In genomic region chr9:3508078-3508431, GRCh38 we compare ENCODE assay signal across 9 cellular contexts. TPM values are rescaled to one million over a fixed set of nuclear protein-coding genes. Genes with fewer than 3 reads are reported as not detected.
DNase-seq lines count a peak whose midpoint lies in the region; ATAC-seq and TF ChIP-seq lines count a peak whose summit lies in the region.
"Had no signal": no experiment of that assay in that cellular context is flagged by ENCODE, and none has a peak within 500 bp of the region (broad histone marks: within the 10 kb centered on the region; RNA-seq: fewer than 3 reads in every experiment).

No MANE protein-coding gene starts in this region.

- CTCF ChIA-PET in Calu3 (lab: Charles Lee), result no interaction called here

- TF ChIP-seq CTCF in nephron progenitor cell (IDR thresholded peaks at IDR 0.05) (no peak), Calu3 (IDR thresholded peaks at IDR 0.05; ENCODE audit: unreplicated experiment) (no peak)

- H3K4me1 Mint-ChIP-seq in nephron progenitor cell (peaks cover 22% of the 10 kb centered on the region), Calu3 (ENCODE audit: low read depth, unreplicated experiment) (peaks cover 9% of the 10 kb centered on the region)

- H3K27ac Mint-ChIP-seq in nephron progenitor cell (peak overlapping the region; percentile 86), Calu3 (ENCODE audit: unreplicated experiment) (no peak overlapping the region)

- H3K36me3 Mint-ChIP-seq in nephron progenitor cell (ENCODE audit: low read depth) (peaks cover 10% of the 10 kb centered on the region), Calu3 (ENCODE audit: insufficient read depth, unreplicated experiment) (no peaks in the 10 kb centered on the region)

- H3K4me3 ChIP-seq in SK-N-MC, result no peak overlapping the region
- H3K4me3 ChIP-seq: SJSA1 had no signal

- peak overlapping the region; percentile 47 for H3K9ac ChIP-seq in SK-N-MC (ENCODE audit: insufficient read length)

- no TSS peak for BruUV-seq in Calu3 (replicated peaks; lab: Mats Ljungman, UMichigan)

- ATAC-seq in GM18867 (IDR thresholded peaks at IDR 0.05; ENCODE audit: unreplicated experiment) (peak; percentile 24), HG02798 (IDR thresholded peaks at IDR 0.05; ENCODE audit: poor library complexity, unreplicated experiment) (peak; percentile 22), GM21515 (IDR thresholded peaks at IDR 0.05; ENCODE audit: unreplicated experiment) (no peak), HG03520 (IDR thresholded peaks at IDR 0.05; ENCODE audit: unreplicated experiment) (no peak)

- intact Hi-C loops in Calu3 (cut with micrococcal nuclease; ENCODE audit: unreplicated experiment), result no loop called here

- H3K27ac ChIP-seq in SK-N-MC, result peak overlapping the region; percentile 66
- H3K27ac ChIP-seq: SJSA1 had no signal

- no peaks in the 10 kb centered on the region for H3K9me3 Mint-ChIP-seq in nephron progenitor cell
- H3K9me3 Mint-ChIP-seq in Calu3 (ENCODE audit: low read depth, unreplicated experiment), result no peaks in the 10 kb centered on the region

- no peak for DNase-seq in SK-N-MC (ENCODE audit: low read depth, low spot score)
- no peak for DNase-seq in nephron progenitor cell
- no peak for DNase-seq in Calu3
- no peak for DNase-seq in NCI-H345 treated with DMSO at 0.1 percent for 48 hours (lab: John Stamatoyannopoulos, UW; ENCODE audit: unreplicated experiment)

- H3K27me3 Mint-ChIP-seq in nephron progenitor cell (ENCODE audit: low read depth, poor library complexity), result no peaks in the 10 kb centered on the region
- H3K27me3 Mint-ChIP-seq in Calu3 (ENCODE audit: unreplicated experiment), result no peaks in the 10 kb centered on the region

- no peaks in the 10 kb centered on the region for H3K9me3 ChIP-seq in SK-N-MC (ENCODE audit: low read depth, low read length)
- H3K9me3 ChIP-seq: SJSA1 had no signal

- H3K4me3 Mint-ChIP-seq in nephron progenitor cell, result no peak overlapping the region
- H3K4me3 Mint-ChIP-seq in Calu3 (ENCODE audit: low read depth, unreplicated experiment), result no peak overlapping the region

- H3K36me3 ChIP-seq in SK-N-MC (ENCODE audit: insufficient read depth, low read length), result no peaks in the 10 kb centered on the region
- H3K36me3 ChIP-seq: SJSA1 had no signal

RNA-seq across cellular contexts. Expression of gene RFX3, which starts 17.7 kb away (rescaled TPM):
- total RNA-seq in Calu3 (2022), result 10.0 and 10.1 TPM in 2 replicates

Comparison
In these comparisons a context has a peak if more than half of its experiments do, and no peak if none do; other contexts are left out.
1. ATAC-seq: peak in GM18867 (single experiment) and HG02798 (single experiment); none in GM21515 (single experiment) and HG03520 (single experiment).